14 cellular contexts compared by ENCODE assay signal in the genomic region with DNA sequence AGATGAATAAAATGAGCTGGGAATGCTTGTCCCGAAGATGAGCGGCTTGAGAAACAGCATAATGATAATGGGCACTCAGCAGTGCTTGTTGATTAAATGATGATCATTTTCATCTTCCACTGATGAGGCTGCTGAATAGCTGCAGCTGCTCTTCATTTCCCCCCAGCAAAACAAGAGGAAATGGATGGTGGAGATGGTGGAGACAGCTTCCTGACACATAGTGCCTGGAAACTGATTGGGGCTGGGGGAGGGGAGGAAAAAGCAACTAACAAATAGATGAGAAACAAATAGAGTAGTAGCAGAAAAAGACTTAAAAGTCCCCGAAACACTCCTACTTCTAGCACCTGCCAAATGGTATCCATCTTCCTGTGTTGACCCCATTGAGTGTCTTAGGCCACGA. TPM values are rescaled to one million over a fixed set of nuclear protein-coding genes. Genes with fewer than 3 reads are reported as not detected.
"Had no signal": no experiment of that assay in that cellular context is flagged by ENCODE, and none has a peak within 500 bp of the region (broad histone marks: within the 10 kb centered on the region; RNA-seq: fewer than 3 reads in every experiment).

No MANE protein-coding gene starts in this region.

- FAIRE-seq: astrocyte had no signal

- ATAC-seq: activated T-helper 17 cell treated with anti-CD3 and anti-CD28 coated beads, Interleukin-2, amount 50 U/mL, for 72 hours; heart left ventricle; left colon; stimulated activated effector memory CD8-positive, alpha-beta T cell treated with anti-CD3 and anti-CD28 coated beads, Interleukin-12 subunit alpha, Interleukin-12 subunit beta, amount 100 ng/mL, for 72 hours had no signal

- DNase-seq: activated CD4-positive, alpha-beta T cell treated with anti-CD3 and anti-CD28 coated beads, Interleukin-2, amount 50 U/mL, for 1 hour; activated naive CD4-positive, alpha-beta T cell treated with anti-CD3 and anti-CD28 coated beads for 36 hours; activated T-cell treated with anti-CD3 and anti-CD28 coated beads for 4 hours; effector CD4-positive, alpha-beta T cell; heart left ventricle; left colon; right lobe of liver; tibial artery had no signal

- H3K27ac ChIP-seq: cardiac muscle cell, prostate gland, right lobe of liver, tibial artery had no signal

- H3K36me3 ChIP-seq: cardiac muscle cell, prostate gland, right lobe of liver, tibial artery had no signal

- H3K27me3 ChIP-seq: cardiac muscle cell, heart left ventricle, right lobe of liver, tibial artery had no signal

- H3K9me3 ChIP-seq: heart left ventricle, prostate gland, right lobe of liver, tibial artery had no signal

- H3K4me1 ChIP-seq: prostate gland, right lobe of liver, tibial artery had no signal

- H3K4me3 ChIP-seq: cardiac muscle cell, heart left ventricle, prostate gland, right lobe of liver, tibial artery had no signal

RNA-seq across cellular contexts. Expression of a gene that starts 41.4 kb away (rescaled TPM):
- total RNA-seq: fibroblast of lung had no signal
